Comparison of ENCODE assay signal across 16 cellular contexts in genomic region chr17:73045722-73046121, GRCh38.
"Had no signal": no experiment of that assay in that cellular context is flagged by ENCODE, and none has a peak within 500 bp of the region (broad histone marks: within the 10 kb centered on the region; RNA-seq: fewer than 3 reads in every experiment).

No MANE protein-coding gene starts in this region.

- H3K27me3 Mint-ChIP-seq: stimulated activated memory B cell treated with anti-CD40 and anti-IgM and Interleukin-4, amounts not matched to agents 10 μg/mL and 1 μg/mL and 100 μg/mL, for 72 hours had no signal

- H3K4me1 ChIP-seq: parathyroid adenoma had no signal

- DNase-seq: activated CD4-positive, CD25-positive, alpha-beta regulatory T cell treated with anti-CD3 and anti-CD28 coated beads, Interleukin-2, amount 50 U/mL, for 72 hours; activated naive CD4-positive, alpha-beta T cell; activated T-cell treated with anti-CD3 and anti-CD28 coated beads for 4 hours; aorta; left colon; stimulated activated CD4-positive, alpha-beta T cell treated with anti-CD3 and anti-CD28 coated beads, Interleukin-2, amount 100 ng/mL, for 48 hours; T-helper 1 cell; T1000; transverse colon had no signal

- H3K9me3 ChIP-seq: transverse colon had no signal

- H3K36me3 ChIP-seq: breast epithelium, gastroesophageal sphincter, transverse colon had no signal

- H3K4me3 Mint-ChIP-seq: mesothelial cell of epicardium; stimulated activated memory B cell treated with anti-CD40 and anti-IgM and Interleukin-4, amounts not matched to agents 10 μg/mL and 1 μg/mL and 100 μg/mL, for 72 hours had no signal

- H3K27ac ChIP-seq: breast epithelium, gastroesophageal sphincter, parathyroid adenoma, transverse colon had no signal

- H3K27ac Mint-ChIP-seq: mesothelial cell of epicardium; stimulated activated memory B cell treated with anti-CD40 and anti-IgM and Interleukin-4, amounts not matched to agents 10 μg/mL and 1 μg/mL and 100 μg/mL, for 72 hours had no signal

- H3K27me3 ChIP-seq: breast epithelium, dorsolateral prefrontal cortex, gastroesophageal sphincter, transverse colon had no signal

- H3K4me3 ChIP-seq: breast epithelium, dorsolateral prefrontal cortex, gastroesophageal sphincter, lung, transverse colon had no signal

- ATAC-seq: gastroesophageal sphincter; left colon; stimulated activated memory B cell treated with anti-CD40 and anti-IgM and Interleukin-4, amounts not matched to agents 10 μg/mL and 1 μg/mL and 100 μg/mL, for 72 hours had no signal
